1 cellular context compared by ENCODE assay signal in the genomic region with DNA sequence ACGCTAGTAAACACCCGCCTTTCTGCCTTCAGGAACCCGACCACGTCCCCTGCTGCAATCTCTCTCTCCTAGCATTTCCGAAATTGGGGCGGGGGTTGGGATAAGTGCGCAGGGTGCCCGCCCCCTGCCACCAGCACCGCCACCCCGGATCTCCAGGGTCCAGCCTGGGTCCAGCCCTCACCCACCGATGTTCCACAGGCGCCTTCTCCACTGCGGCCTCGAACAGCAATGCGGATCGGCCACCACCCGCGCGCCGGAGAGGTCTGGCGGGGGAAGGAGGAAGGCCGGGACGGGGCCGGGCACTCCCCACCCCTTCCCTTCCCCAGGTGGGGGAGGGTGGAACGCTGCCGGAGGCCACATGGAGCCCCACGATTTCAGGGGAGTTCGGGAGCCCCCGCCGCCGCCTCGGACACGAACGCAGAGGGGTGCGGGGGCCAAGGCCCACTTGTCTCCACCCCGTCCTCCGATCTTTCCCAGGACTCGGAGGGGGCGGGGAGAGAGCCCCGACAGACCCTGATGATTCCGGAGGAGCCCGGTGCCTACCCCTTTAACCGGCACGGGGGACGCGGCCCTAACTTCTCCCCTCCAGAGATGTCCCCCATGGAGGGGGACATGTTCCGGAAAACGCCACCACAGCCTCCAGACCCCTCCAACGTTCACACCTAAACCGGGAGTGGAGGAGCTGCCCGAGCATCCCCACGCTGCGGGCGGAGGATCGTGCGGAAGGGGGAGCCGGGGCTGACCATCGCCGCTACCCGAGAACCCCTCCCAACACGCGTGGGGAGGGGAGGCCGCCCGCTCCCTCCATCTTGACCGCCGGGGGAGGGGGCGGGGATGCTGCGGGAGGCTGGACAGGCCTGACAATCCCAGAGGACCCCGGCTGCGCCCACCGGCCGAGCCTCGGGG.
TF ChIP-seq lines count a peak whose summit lies in the region.

No MANE protein-coding gene starts in this region.

TF ChIP-seq in HepG2, 621 proteins besides CTCF, POLR2A, EP300 and RAD21 (continued from another document and continues in another):
- TF ChIP-seq ZNF572 (CRISPR knock-in tag; IDR thresholded peaks at IDR 0.05), result 0 out of 2 replicates have a peak, but pooled peaks have one; percentile 61
- no peak for TF ChIP-seq ZSCAN22 (CRISPR knock-in tag; IDR thresholded peaks at IDR 0.05)
- no peak; the same call in 1 of the 2 replicates for TF ChIP-seq ZNF34 (CRISPR knock-in tag; IDR thresholded peaks at IDR 0.05; ENCODE audit: borderline replicate concordance)
- TF ChIP-seq THAP11 (CRISPR knock-in tag; IDR thresholded peaks at IDR 0.05), result no peak
- TF ChIP-seq ZNF17 (CRISPR knock-in tag; IDR thresholded peaks at IDR 0.05), result no peak
- no peak for TF ChIP-seq ZC3H4 (CRISPR knock-in tag; IDR thresholded peaks at IDR 0.05; ENCODE audit: borderline replicate concordance)
- no peak for TF ChIP-seq SCMH1 (CRISPR knock-in tag; IDR thresholded peaks at IDR 0.05; ENCODE audit: borderline replicate concordance)
- TF ChIP-seq PITX1 (CRISPR knock-in tag; IDR thresholded peaks at IDR 0.05), result 0 out of 2 replicates have a peak, but pooled peaks have one; percentile 26
- TF ChIP-seq, protein P1, sequence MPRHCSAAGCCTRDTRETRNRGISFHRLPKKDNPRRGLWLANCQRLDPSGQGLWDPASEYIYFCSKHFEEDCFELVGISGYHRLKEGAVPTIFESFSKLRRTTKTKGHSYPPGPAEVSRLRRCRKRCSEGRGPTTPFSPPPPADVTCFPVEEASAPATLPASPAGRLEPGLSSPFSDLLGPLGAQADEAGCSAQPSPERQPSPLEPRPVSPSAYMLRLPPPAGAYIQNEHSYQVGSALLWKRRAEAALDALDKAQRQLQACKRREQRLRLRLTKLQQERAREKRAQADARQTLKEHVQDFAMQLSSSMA (CRISPR knock-in tag; IDR thresholded peaks at IDR 0.05), result no peak
- TF ChIP-seq ZNF749 (CRISPR knock-in tag; IDR thresholded peaks at IDR 0.05; ENCODE audit: borderline replicate concordance), result 0 out of 2 replicates have a peak, but pooled peaks have one; percentile 5
- no peak for TF ChIP-seq ZNF331 (CRISPR knock-in tag; IDR thresholded peaks at IDR 0.05)
- TF ChIP-seq ATF7-NPFF (CRISPR knock-in tag; IDR thresholded peaks at IDR 0.05; ENCODE audit: low read depth), result 0 out of 2 replicates have a peak, but pooled peaks have one; percentile 18
- TF ChIP-seq NFIB (CRISPR knock-in tag; IDR thresholded peaks at IDR 0.05; ENCODE audit: borderline replicate concordance), result no peak
- peak; percentile 70; the same call in 1 of the 2 replicates for TF ChIP-seq RBFOX2 (IDR thresholded peaks at IDR 0.05; ENCODE audit: low read depth, low read length)
- TF ChIP-seq ZNF335 (CRISPR knock-in tag; IDR thresholded peaks at IDR 0.05), result no peak
- peak; percentile 14 for TF ChIP-seq TAF15 (IDR thresholded peaks at IDR 0.05; ENCODE audit: low read depth, low read length, poor library complexity, severe bottlenecking)
- TF ChIP-seq PCBP1 (IDR thresholded peaks at IDR 0.05; ENCODE audit: borderline replicate concordance, low read depth, low read length), result peak; percentile 73; the same call in 1 of the 2 replicates
- TF ChIP-seq ZFP36 (IDR thresholded peaks at IDR 0.05; ENCODE audit: borderline replicate concordance, low read depth, low read length, partially characterized antibody), result no peak
- TF ChIP-seq GABPB1 (CRISPR knock-in tag; IDR thresholded peaks at IDR 0.05), result peak; percentile 29; the same call in 1 of the 2 replicates
- no peak for TF ChIP-seq ZNF24 (IDR thresholded peaks at IDR 0.05)
- TF ChIP-seq DNMT3B (CRISPR knock-in tag; conservative IDR thresholded peaks at IDR 0.05), result no peak
- TF ChIP-seq, protein P2, sequence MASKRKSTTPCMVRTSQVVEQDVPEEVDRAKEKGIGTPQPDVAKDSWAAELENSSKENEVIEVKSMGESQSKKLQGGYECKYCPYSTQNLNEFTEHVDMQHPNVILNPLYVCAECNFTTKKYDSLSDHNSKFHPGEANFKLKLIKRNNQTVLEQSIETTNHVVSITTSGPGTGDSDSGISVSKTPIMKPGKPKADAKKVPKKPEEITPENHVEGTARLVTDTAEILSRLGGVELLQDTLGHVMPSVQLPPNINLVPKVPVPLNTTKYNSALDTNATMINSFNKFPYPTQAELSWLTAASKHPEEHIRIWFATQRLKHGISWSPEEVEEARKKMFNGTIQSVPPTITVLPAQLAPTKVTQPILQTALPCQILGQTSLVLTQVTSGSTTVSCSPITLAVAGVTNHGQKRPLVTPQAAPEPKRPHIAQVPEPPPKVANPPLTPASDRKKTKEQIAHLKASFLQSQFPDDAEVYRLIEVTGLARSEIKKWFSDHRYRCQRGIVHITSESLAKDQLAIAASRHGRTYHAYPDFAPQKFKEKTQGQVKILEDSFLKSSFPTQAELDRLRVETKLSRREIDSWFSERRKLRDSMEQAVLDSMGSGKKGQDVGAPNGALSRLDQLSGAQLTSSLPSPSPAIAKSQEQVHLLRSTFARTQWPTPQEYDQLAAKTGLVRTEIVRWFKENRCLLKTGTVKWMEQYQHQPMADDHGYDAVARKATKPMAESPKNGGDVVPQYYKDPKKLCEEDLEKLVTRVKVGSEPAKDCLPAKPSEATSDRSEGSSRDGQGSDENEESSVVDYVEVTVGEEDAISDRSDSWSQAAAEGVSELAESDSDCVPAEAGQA (IDR thresholded peaks at IDR 0.05; ENCODE audit: low read depth), result no peak
- TF ChIP-seq, protein P2 (CRISPR knock-in tag; IDR thresholded peaks at IDR 0.05; ENCODE audit: borderline replicate concordance), result 0 out of 2 replicates have a peak, but pooled peaks have one; percentile 34
- 0 out of 2 replicates have a peak, but pooled peaks have one; percentile 67 for TF ChIP-seq ZNF333 (CRISPR knock-in tag; IDR thresholded peaks at IDR 0.05; ENCODE audit: borderline replicate concordance)
- no peak for TF ChIP-seq HNF4G (IDR thresholded peaks at IDR 0.05; ENCODE audit: borderline replicate concordance, low read depth, low read length)
- TF ChIP-seq HNF4G (CRISPR knock-in tag; IDR thresholded peaks at IDR 0.05; ENCODE audit: borderline replicate concordance, low read depth), result no peak
- peak; percentile 56; the same call in 1 of the 2 replicates for TF ChIP-seq KDM2A (CRISPR knock-in tag; IDR thresholded peaks at IDR 0.05; ENCODE audit: borderline replicate concordance, low read depth)
- peak; percentile 56 for TF ChIP-seq YY1 (IDR thresholded peaks at IDR 0.05; ENCODE audit: insufficient read depth, insufficient replicate concordance, low read depth, low read length)
- TF ChIP-seq, protein P3, sequence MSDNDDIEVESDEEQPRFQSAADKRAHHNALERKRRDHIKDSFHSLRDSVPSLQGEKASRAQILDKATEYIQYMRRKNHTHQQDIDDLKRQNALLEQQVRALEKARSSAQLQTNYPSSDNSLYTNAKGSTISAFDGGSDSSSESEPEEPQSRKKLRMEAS (IDR thresholded peaks at IDR 0.05), result 0 out of 2 replicates have a peak, but pooled peaks have one; percentile 9
- peak; percentile 12; the same call in 1 of the 2 replicates for TF ChIP-seq ZNF792 (CRISPR knock-in tag; IDR thresholded peaks at IDR 0.05)
- TF ChIP-seq GZF1 (CRISPR knock-in tag; IDR thresholded peaks at IDR 0.05), result no peak; the same call in 1 of the 2 replicates
- no peak for TF ChIP-seq ZNF577 (CRISPR knock-in tag; IDR thresholded peaks at IDR 0.05; ENCODE audit: borderline replicate concordance, low read depth)
- TF ChIP-seq, protein P4, sequence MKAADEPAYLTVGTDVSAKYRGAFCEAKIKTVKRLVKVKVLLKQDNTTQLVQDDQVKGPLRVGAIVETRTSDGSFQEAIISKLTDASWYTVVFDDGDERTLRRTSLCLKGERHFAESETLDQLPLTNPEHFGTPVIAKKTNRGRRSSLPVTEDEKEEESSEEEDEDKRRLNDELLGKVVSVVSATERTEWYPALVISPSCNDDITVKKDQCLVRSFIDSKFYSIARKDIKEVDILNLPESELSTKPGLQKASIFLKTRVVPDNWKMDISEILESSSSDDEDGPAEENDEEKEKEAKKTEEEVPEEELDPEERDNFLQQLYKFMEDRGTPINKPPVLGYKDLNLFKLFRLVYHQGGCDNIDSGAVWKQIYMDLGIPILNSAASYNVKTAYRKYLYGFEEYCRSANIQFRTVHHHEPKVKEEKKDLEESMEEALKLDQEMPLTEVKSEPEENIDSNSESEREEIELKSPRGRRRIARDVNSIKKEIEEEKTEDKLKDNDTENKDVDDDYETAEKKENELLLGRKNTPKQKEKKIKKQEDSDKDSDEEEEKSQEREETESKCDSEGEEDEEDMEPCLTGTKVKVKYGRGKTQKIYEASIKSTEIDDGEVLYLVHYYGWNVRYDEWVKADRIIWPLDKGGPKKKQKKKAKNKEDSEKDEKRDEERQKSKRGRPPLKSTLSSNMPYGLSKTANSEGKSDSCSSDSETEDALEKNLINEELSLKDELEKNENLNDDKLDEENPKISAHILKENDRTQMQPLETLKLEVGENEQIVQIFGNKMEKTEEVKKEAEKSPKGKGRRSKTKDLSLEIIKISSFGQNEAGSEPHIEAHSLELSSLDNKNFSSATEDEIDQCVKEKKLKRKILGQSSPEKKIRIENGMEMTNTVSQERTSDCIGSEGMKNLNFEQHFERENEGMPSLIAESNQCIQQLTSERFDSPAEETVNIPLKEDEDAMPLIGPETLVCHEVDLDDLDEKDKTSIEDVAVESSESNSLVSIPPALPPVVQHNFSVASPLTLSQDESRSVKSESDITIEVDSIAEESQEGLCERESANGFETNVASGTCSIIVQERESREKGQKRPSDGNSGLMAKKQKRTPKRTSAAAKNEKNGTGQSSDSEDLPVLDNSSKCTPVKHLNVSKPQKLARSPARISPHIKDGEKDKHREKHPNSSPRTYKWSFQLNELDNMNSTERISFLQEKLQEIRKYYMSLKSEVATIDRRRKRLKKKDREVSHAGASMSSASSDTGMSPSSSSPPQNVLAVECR (CRISPR knock-in tag; IDR thresholded peaks at IDR 0.05; ENCODE audit: borderline replicate concordance), result peak; percentile 69
- TF ChIP-seq SAP130 (CRISPR knock-in tag; IDR thresholded peaks at IDR 0.05; ENCODE audit: low read depth), result peak; percentile 52
- TF ChIP-seq ZNF720 (CRISPR knock-in tag; IDR thresholded peaks at IDR 0.05), result no peak
- no peak for TF ChIP-seq ZMYM2 (CRISPR knock-in tag; IDR thresholded peaks at IDR 0.05)
- no peak for TF ChIP-seq JUN (CRISPR knock-in tag; IDR thresholded peaks at IDR 0.05)
- TF ChIP-seq, protein P5, sequence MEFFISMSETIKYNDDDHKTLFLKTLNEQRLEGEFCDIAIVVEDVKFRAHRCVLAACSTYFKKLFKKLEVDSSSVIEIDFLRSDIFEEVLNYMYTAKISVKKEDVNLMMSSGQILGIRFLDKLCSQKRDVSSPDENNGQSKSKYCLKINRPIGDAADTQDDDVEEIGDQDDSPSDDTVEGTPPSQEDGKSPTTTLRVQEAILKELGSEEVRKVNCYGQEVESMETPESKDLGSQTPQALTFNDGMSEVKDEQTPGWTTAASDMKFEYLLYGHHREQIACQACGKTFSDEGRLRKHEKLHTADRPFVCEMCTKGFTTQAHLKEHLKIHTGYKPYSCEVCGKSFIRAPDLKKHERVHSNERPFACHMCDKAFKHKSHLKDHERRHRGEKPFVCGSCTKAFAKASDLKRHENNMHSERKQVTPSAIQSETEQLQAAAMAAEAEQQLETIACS (CRISPR knock-in tag; IDR thresholded peaks at IDR 0.05), result no peak
- TF ChIP-seq YEATS4 (CRISPR knock-in tag; IDR thresholded peaks at IDR 0.05; ENCODE audit: borderline replicate concordance), result peak; percentile 37; the same call in 1 of the 2 replicates
- TF ChIP-seq, protein P6, sequence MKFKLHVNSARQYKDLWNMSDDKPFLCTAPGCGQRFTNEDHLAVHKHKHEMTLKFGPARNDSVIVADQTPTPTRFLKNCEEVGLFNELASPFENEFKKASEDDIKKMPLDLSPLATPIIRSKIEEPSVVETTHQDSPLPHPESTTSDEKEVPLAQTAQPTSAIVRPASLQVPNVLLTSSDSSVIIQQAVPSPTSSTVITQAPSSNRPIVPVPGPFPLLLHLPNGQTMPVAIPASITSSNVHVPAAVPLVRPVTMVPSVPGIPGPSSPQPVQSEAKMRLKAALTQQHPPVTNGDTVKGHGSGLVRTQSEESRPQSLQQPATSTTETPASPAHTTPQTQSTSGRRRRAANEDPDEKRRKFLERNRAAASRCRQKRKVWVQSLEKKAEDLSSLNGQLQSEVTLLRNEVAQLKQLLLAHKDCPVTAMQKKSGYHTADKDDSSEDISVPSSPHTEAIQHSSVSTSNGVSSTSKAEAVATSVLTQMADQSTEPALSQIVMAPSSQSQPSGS (CRISPR knock-in tag; IDR thresholded peaks at IDR 0.05), result no peak
- peak; percentile 83 for TF ChIP-seq HNRNPLL (IDR thresholded peaks at IDR 0.05; ENCODE audit: low read depth, low read length, poor library complexity, severe bottlenecking)
- no peak for TF ChIP-seq SOX6 (IDR thresholded peaks at IDR 0.05)
- TF ChIP-seq SOX6 (CRISPR knock-in tag; IDR thresholded peaks at IDR 0.05), result 0 out of 2 replicates have a peak, but pooled peaks have one; percentile 40
- TF ChIP-seq SMARCC2 (IDR thresholded peaks at IDR 0.05), result no peak
- TF ChIP-seq, protein P7, sequence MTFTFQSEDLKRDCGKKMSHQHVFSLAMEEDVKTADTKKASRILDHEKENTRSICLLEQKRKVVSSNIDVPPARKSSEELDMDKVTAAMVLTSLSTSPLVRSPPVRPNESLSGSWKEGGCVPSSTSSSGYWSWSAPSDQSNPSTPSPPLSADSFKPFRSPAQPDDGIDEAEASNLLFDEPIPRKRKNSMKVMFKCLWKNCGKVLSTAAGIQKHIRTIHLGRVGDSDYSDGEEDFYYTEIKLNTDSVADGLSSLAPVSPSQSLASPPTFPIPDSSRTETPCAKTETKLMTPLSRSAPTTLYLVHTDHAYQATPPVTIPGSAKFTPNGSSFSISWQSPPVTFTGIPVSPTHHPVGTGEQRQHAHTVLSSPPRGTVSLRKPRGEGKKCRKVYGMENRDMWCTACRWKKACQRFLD (CRISPR knock-in tag; IDR thresholded peaks at IDR 0.05; ENCODE audit: borderline replicate concordance), result 0 out of 2 replicates have a peak, but pooled peaks have one; percentile 47
